In the genomic region with DNA sequence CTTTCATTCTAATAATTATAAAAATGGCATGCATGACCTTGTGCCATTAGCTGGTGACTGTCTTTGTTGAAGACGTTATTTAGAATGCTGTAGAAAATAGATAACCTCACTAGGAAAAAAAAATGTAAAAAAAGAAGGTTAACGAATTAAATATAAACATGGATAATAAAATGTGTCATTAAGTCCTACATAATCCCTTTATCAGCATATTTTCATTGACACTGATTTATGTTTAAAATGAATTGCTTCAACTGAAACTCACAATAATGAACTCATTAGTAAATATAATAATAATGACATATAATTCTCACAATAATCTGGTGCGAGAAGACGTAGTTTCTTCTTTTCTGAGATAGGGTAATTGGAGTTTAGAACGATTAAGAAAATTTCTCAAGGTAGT, we compare ENCODE assay signal across 30 cellular contexts. TPM values are rescaled to one million over a fixed set of nuclear protein-coding genes. Genes with fewer than 3 reads are reported as not detected.
"Had no signal": no experiment of that assay in that cellular context is flagged by ENCODE, and none has a peak within 500 bp of the region (broad histone marks: within the 10 kb centered on the region; RNA-seq: fewer than 3 reads in every experiment).

No MANE protein-coding gene starts in this region.

- H2AFZ ChIP-seq: neural progenitor cell, parathyroid adenoma had no signal

- DNase-seq: natural killer cell; occipital lobe; ovary; posterior cingulate gyrus; psoas muscle; right cardiac atrium; stimulated activated CD4-positive, alpha-beta T cell treated with anti-CD3 and anti-CD28 coated beads, Interleukin-15, amount 100 ng/mL, for 24 hours; stimulated activated CD4-positive, alpha-beta T cell treated with anti-CD3 and anti-CD28 coated beads, Interleukin-2, amount 100 ng/mL, for 24 hours; stimulated activated CD4-positive, alpha-beta T cell treated with anti-CD3 and anti-CD28 coated beads, Interleukin-2, amount 100 ng/mL, for 48 hours; stimulated activated CD4-positive, alpha-beta T cell treated with anti-CD3 and anti-CD28 coated beads, Interleukin-4, amount 100 ng/mL, for 24 hours; stimulated activated naive B cell treated with anti-CD40 and anti-IgM and Interleukin-4, amounts not matched to agents 10 μg/mL and 1 μg/mL and 100 μg/mL, for 72 hours; stimulated activated naive CD4-positive, alpha-beta T cell treated with Interleukin-2 at 50 U/mL for 16 hours; stomach; thyroid gland; trophoblast cell; upper lobe of left lung had no signal

- H3K79me2 ChIP-seq: parathyroid adenoma had no signal

- H3K27ac ChIP-seq: neural progenitor cell, ovary, parathyroid adenoma, psoas muscle, skin epidermis, stomach, thoracic aorta, thyroid gland, tibial nerve, upper lobe of left lung, vagina had no signal

- FAIRE-seq: urothelium cell line had no signal

- ATAC-seq: natural killer cell; psoas muscle; right cardiac atrium; sciatic nerve; stimulated activated effector memory CD8-positive, alpha-beta T cell treated with anti-CD3 and anti-CD28 coated beads, Interleukin-12 subunit alpha, Interleukin-12 subunit beta, amount 100 ng/mL, for 72 hours; stimulated activated naive B cell treated with anti-CD40 and anti-IgM and Interleukin-4, amounts not matched to agents 10 μg/mL and 1 μg/mL and 100 μg/mL, for 72 hours had no signal

- H3K9me3 ChIP-seq: ovary, psoas muscle, stomach, thyroid gland, tibial nerve, vagina had no signal

- H3K27me3 ChIP-seq: neural progenitor cell, ovary, stomach, thyroid gland, tibial nerve, upper lobe of left lung, vagina had no signal

- H3K4me2 ChIP-seq: neural progenitor cell had no signal

- H3K4me1 ChIP-seq: neural progenitor cell, parathyroid adenoma, psoas muscle, stomach, thyroid gland, tibial nerve, upper lobe of left lung, vagina had no signal

- H3K36me3 ChIP-seq: neural progenitor cell, ovary, stomach, thoracic aorta, thyroid gland, tibial nerve, upper lobe of left lung, vagina had no signal

- H3K4me3 ChIP-seq: neural progenitor cell, ovary, psoas muscle, skin epidermis, stomach, thoracic aorta, thyroid gland, tibial nerve, upper lobe of left lung, vagina had no signal

- H3K9ac ChIP-seq: neural progenitor cell, parathyroid adenoma had no signal

RNA-seq across cellular contexts. Expression of a gene that starts 4.7 kb away (rescaled TPM):
- total RNA-seq: natural killer cell, occipital lobe, osteoblast, ovary, progenitor cell of endocrine pancreas, psoas muscle, renal cortical epithelial cell, right cardiac atrium, sciatic nerve, stomach, subcutaneous adipose tissue, thoracic aorta, thyroid gland, tibial nerve, upper lobe of left lung, ureter, vagina had no signal
- polyA plus RNA-seq: right cardiac atrium, stomach had no signal
